1 cellular context compared by ENCODE assay signal in genomic region chr2:36355157-36355889, GRCh38.
TF ChIP-seq lines count a peak whose summit lies in the region.

TSS of gene CRIM1 (plus strand) at chr2:36355778. CDS start at chr2:36356293, 515 bp downstream.

TF ChIP-seq in HepG2, 621 proteins besides CTCF, POLR2A, EP300 and RAD21 (continued from another document and continues in another):
- TF ChIP-seq, protein P1, sequence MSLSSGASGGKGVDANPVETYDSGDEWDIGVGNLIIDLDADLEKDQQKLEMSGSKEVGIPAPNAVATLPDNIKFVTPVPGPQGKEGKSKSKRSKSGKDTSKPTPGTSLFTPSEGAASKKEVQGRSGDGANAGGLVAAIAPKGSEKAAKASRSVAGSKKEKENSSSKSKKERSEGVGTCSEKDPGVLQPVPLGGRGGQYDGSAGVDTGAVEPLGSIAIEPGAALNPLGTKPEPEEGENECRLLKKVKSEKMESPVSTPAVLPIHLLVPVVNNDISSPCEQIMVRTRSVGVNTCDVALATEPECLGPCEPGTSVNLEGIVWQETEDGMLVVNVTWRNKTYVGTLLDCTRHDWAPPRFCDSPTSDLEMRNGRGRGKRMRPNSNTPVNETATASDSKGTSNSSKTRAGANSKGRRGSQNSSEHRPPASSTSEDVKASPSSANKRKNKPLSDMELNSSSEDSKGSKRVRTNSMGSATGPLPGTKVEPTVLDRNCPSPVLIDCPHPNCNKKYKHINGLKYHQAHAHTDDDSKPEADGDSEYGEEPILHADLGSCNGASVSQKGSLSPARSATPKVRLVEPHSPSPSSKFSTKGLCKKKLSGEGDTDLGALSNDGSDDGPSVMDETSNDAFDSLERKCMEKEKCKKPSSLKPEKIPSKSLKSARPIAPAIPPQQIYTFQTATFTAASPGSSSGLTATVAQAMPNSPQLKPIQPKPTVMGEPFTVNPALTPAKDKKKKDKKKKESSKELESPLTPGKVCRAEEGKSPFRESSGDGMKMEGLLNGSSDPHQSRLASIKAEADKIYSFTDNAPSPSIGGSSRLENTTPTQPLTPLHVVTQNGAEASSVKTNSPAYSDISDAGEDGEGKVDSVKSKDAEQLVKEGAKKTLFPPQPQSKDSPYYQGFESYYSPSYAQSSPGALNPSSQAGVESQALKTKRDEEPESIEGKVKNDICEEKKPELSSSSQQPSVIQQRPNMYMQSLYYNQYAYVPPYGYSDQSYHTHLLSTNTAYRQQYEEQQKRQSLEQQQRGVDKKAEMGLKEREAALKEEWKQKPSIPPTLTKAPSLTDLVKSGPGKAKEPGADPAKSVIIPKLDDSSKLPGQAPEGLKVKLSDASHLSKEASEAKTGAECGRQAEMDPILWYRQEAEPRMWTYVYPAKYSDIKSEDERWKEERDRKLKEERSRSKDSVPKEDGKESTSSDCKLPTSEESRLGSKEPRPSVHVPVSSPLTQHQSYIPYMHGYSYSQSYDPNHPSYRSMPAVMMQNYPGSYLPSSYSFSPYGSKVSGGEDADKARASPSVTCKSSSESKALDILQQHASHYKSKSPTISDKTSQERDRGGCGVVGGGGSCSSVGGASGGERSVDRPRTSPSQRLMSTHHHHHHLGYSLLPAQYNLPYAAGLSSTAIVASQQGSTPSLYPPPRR (CRISPR knock-in tag; IDR thresholded peaks at IDR 0.05; ENCODE audit: borderline replicate concordance) = peak; percentile 28; the same call in 1 of the 2 replicates
- TF ChIP-seq HBP1 (CRISPR knock-in tag; IDR thresholded peaks at IDR 0.05; ENCODE audit: low read depth) (no peak), THYN1 (CRISPR knock-in tag; IDR thresholded peaks at IDR 0.05; ENCODE audit: borderline replicate concordance, low read depth) (no peak), ZNF17 (CRISPR knock-in tag; IDR thresholded peaks at IDR 0.05) (no peak), ZNF7 (CRISPR knock-in tag; IDR thresholded peaks at IDR 0.05) (no peak), SRSF1 (optimal IDR thresholded peaks at IDR 0.05; ENCODE audit: low read depth, low read length) (no peak), ZNF24 (IDR thresholded peaks at IDR 0.05) (no peak), ZNF446 (CRISPR knock-in tag; IDR thresholded peaks at IDR 0.05) (0 out of 2 replicates have a peak, but pooled peaks have one; percentile 63), SATB2 (CRISPR knock-in tag; IDR thresholded peaks at IDR 0.05) (no peak), ZUFSP (CRISPR knock-in tag; IDR thresholded peaks at IDR 0.05; ENCODE audit: borderline replicate concordance) (no peak), ZBTB49 (CRISPR knock-in tag; IDR thresholded peaks at IDR 0.05; ENCODE audit: borderline replicate concordance) (no peak), ZNF546 (CRISPR knock-in tag; conservative IDR thresholded peaks at IDR 0.05) (no peak), RXRA (CRISPR knock-in tag; IDR thresholded peaks at IDR 0.05) (peak; percentile 10; the same call in 1 of the 2 replicates), AKAP8 (CRISPR knock-in tag; IDR thresholded peaks at IDR 0.05) (no peak), CENPX (CRISPR knock-in tag; IDR thresholded peaks at IDR 0.05) (no peak), TBL1XR1 (IDR thresholded peaks at IDR 0.05; ENCODE audit: borderline replicate concordance, low read length, partially characterized antibody) (peak; percentile 9), YEATS4 (CRISPR knock-in tag; IDR thresholded peaks at IDR 0.05; ENCODE audit: borderline replicate concordance) (peak; percentile 80; the same call in 1 of the 2 replicates), ZEB1 (IDR thresholded peaks at IDR 0.05; ENCODE audit: insufficient replicate concordance, low read depth) (no peak), HNRNPL (IDR thresholded peaks at IDR 0.05; ENCODE audit: low read depth, low read length) (no peak), FIP1L1 (IDR thresholded peaks at IDR 0.05; ENCODE audit: borderline replicate concordance, insufficient read depth, low read depth, low read length) (no peak), ZNF318 (CRISPR knock-in tag; IDR thresholded peaks at IDR 0.05) (no peak), TSC22D2 (CRISPR knock-in tag; IDR thresholded peaks at IDR 0.05; ENCODE audit: borderline replicate concordance) (no peak), HNRNPLL (IDR thresholded peaks at IDR 0.05; ENCODE audit: low read depth, low read length, poor library complexity, severe bottlenecking) (peak; percentile 64), SETDB1 (CRISPR knock-in tag; IDR thresholded peaks at IDR 0.05; ENCODE audit: borderline replicate concordance) (no peak), RFX1 (IDR thresholded peaks at IDR 0.05) (no peak), DMAP1 (CRISPR knock-in tag; IDR thresholded peaks at IDR 0.05) (0 out of 2 replicates have a peak, but pooled peaks have one; percentile 12), HNRNPUL1 (IDR thresholded peaks at IDR 0.05; ENCODE audit: low read depth, low read length) (no peak)
- TF ChIP-seq, protein P2, sequence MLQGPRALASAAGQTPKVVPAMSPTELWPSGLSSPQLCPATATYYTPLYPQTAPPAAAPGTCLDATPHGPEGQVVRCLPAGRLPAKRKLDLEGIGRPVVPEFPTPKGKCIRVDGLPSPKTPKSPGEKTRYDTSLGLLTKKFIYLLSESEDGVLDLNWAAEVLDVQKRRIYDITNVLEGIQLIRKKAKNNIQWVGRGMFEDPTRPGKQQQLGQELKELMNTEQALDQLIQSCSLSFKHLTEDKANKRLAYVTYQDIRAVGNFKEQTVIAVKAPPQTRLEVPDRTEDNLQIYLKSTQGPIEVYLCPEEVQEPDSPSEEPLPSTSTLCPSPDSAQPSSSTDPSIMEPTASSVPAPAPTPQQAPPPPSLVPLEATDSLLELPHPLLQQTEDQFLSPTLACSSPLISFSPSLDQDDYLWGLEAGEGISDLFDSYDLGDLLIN (CRISPR knock-in tag; IDR thresholded peaks at IDR 0.05; ENCODE audit: borderline replicate concordance) = no peak
- TF ChIP-seq, protein P3, sequence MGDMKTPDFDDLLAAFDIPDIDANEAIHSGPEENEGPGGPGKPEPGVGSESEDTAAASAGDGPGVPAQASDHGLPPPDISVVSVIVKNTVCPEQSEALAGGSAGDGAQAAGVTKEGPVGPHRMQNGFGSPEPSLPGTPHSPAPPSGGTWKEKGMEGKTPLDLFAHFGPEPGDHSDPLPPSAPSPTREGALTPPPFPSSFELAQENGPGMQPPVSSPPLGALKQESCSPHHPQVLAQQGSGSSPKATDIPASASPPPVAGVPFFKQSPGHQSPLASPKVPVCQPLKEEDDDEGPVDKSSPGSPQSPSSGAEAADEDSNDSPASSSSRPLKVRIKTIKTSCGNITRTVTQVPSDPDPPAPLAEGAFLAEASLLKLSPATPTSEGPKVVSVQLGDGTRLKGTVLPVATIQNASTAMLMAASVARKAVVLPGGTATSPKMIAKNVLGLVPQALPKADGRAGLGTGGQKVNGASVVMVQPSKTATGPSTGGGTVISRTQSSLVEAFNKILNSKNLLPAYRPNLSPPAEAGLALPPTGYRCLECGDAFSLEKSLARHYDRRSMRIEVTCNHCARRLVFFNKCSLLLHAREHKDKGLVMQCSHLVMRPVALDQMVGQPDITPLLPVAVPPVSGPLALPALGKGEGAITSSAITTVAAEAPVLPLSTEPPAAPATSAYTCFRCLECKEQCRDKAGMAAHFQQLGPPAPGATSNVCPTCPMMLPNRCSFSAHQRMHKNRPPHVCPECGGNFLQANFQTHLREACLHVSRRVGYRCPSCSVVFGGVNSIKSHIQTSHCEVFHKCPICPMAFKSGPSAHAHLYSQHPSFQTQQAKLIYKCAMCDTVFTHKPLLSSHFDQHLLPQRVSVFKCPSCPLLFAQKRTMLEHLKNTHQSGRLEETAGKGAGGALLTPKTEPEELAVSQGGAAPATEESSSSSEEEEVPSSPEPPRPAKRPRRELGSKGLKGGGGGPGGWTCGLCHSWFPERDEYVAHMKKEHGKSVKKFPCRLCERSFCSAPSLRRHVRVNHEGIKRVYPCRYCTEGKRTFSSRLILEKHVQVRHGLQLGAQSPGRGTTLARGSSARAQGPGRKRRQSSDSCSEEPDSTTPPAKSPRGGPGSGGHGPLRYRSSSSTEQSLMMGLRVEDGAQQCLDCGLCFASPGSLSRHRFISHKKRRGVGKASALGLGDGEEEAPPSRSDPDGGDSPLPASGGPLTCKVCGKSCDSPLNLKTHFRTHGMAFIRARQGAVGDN (CRISPR knock-in tag; IDR thresholded peaks at IDR 0.05) = peak; percentile 78
